Comparison of ENCODE assay signal across 7 cellular contexts in the genomic region with DNA sequence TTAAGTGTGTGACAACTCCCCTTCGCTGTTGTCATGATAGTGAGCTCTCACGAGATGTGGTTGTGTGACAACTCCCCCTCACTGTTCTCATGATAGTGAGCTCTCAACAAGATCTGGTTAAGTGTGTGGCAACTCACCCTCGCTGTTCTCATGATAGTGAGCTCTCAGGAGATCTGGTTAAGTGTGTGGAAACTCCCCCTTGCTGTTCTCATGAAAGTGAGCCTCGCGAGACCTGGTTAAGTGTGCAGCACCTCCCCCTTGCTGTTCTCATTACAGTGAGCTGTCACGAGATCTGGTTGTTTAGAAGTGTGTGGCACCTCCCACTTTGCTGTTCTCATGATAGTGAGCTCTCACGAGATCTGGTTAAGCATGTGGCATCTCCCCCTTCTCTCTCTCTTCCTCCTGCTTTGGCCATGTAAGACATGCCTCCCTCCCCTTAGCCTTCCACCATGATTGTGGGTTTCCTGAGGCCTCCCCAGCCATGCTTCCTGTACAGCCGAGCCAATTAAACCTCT. TPM values are rescaled to one million over a fixed set of nuclear protein-coding genes. Genes with fewer than 3 reads are reported as not detected.
DNase-seq lines count a peak whose midpoint lies in the region; ATAC-seq and TF ChIP-seq lines count a peak whose summit lies in the region.

No MANE protein-coding gene starts in this region.

- H3K27me3 ChIP-seq in gastroesophageal sphincter = no peaks in the 10 kb centered on the region

- no peak overlapping the region for H3K4me3 ChIP-seq in Jurkat, Clone E6-1 (ENCODE audit: low read length)
- H3K4me3 ChIP-seq in gastroesophageal sphincter = no peak overlapping the region

- no peaks in the 10 kb centered on the region for H3K4me1 ChIP-seq in gastroesophageal sphincter

- ATAC-seq in GM19463 (IDR thresholded peaks at IDR 0.05; ENCODE audit: unreplicated experiment) (peak; percentile 64), gastroesophageal sphincter (no peak), Right ventricle myocardium superior (ENCODE audit: poor library complexity) (no peak)

- peaks cover 46% of the 10 kb centered on the region for H3K4me1 Mint-ChIP-seq in activated naive CD8-positive, alpha-beta T cell (ENCODE audit: low read depth)

- no peak for TF ChIP-seq POLR2A in gastroesophageal sphincter (IDR thresholded peaks at IDR 0.05)

- WGBS in gastroesophageal sphincter (ENCODE audit: low coverage in 1 of 2), 2 donors = 60 to 83% methylated on average over 3 to 6 of the region's 8 CpGs

- H3K9me3 Mint-ChIP-seq in activated naive CD8-positive, alpha-beta T cell (ENCODE audit: low read depth) = no peaks in the 10 kb centered on the region

- H3K36me3 Mint-ChIP-seq in activated naive CD8-positive, alpha-beta T cell = peaks cover 26% of the 10 kb centered on the region

- no peaks in the 10 kb centered on the region for H3K9me3 ChIP-seq in gastroesophageal sphincter

- H3K36me3 ChIP-seq in gastroesophageal sphincter = peaks cover 0 to 100% of the 10 kb centered on the region in 2 donors

- intact Hi-C loops in Right ventricle myocardium superior (cut with DNase I) = loop anchor here (10.0 kb wide), 1 partner anchor 109 kb away; no protein-coding TSS in a partner anchor

- peak; percentile 87 for DNase-seq in Jurkat, Clone E6-1 (ENCODE audit: low read depth, low spot score)
- peak; percentile 24 to 40 for DNase-seq in stimulated activated CD4-positive, alpha-beta T cell treated with anti-CD3 and anti-CD28 coated beads, Interleukin-4, amount 100 ng/mL, for 4 hours
- no peak for DNase-seq in GM03348 (ENCODE audit: low spot score)
- DNase-seq in Right ventricle myocardium superior = no peak

- no peak for TF ChIP-seq CTCF in gastroesophageal sphincter (IDR thresholded peaks at IDR 0.05)

- peak overlapping the region; percentile 96 for H3K27ac Mint-ChIP-seq in activated naive CD8-positive, alpha-beta T cell

- no peak for TF ChIP-seq EP300 in gastroesophageal sphincter (IDR thresholded peaks at IDR 0.05)

- H3K27ac ChIP-seq in gastroesophageal sphincter = no peak overlapping the region

- H3K4me3 Mint-ChIP-seq in activated naive CD8-positive, alpha-beta T cell = peak overlapping the region; percentile 53

- no peaks in the 10 kb centered on the region for H3K27me3 Mint-ChIP-seq in activated naive CD8-positive, alpha-beta T cell

RNA-seq across cellular contexts. Expression of gene LSS, which starts 25.1 kb away (rescaled TPM):
- 70.2 TPM for polyA plus RNA-seq in Jurkat, Clone E6-1 (2012; ENCODE audit: insufficient read depth, insufficient read length)
- total RNA-seq in gastroesophageal sphincter (100 to 1,000 TPM in 1 of 4 donors, 10 to 100 TPM in 3; 57.7 to 104 (median 85.7) TPM), Right ventricle myocardium superior (57.9 TPM)

RNA-seq across cellular contexts. Expression of gene MCM3AP, which starts 31.7 kb away (rescaled TPM):
- 57.1 TPM for polyA plus RNA-seq in Jurkat, Clone E6-1 (2012; ENCODE audit: insufficient read depth, insufficient read length)
- total RNA-seq in gastroesophageal sphincter = 10 to 100 TPM; 61.6 to 95.4 (median 71.7) TPM
- total RNA-seq in Right ventricle myocardium superior = 57.0 TPM

RNA-seq across cellular contexts. Expression of gene YBEY, which starts 32.5 kb away (rescaled TPM):
- 35.0 TPM for polyA plus RNA-seq in Jurkat, Clone E6-1 (2012; ENCODE audit: insufficient read depth, insufficient read length)
- total RNA-seq in gastroesophageal sphincter = 10 to 100 TPM in 3 of 4 donors, 1 to 10 TPM in 1; 6.1 to 16.3 (median 13.3) TPM
- 19.2 TPM for total RNA-seq in Right ventricle myocardium superior

Comparison
In these comparisons a context has a peak if more than half of its experiments do, and no peak if none do; other contexts are left out.
1. DNase-seq: peak in Jurkat, Clone E6-1 (single experiment) and stimulated activated CD4-positive, alpha-beta T cell treated with anti-CD3 and anti-CD28 coated beads, Interleukin-4, amount 100 ng/mL, for 4 hours (2 of 2); none in GM03348 (single experiment) and Right ventricle myocardium superior (single experiment).